Comparison of ENCODE assay signal across 19 cellular contexts in the genomic region with DNA sequence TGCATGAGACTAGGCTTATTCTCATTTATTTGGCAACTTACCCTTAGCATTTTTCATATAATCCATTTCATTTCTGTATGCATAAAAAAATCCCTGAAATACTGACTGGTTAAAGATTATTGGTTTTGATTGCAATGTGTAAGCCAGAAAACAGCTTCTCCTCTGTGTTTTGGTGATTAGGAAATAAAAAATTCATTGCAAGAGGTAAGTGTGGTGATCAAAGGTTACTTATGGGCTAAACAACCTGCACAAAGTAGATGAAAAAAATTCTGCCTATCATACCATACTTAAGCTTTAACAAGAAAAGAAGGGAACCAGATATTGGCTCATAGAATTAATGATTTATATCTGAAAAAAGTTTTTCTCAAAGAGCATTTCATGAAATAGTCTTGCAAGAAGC.
"Had no signal": no experiment of that assay in that cellular context is flagged by ENCODE, and none has a peak within 500 bp of the region (broad histone marks: within the 10 kb centered on the region; RNA-seq: fewer than 3 reads in every experiment).

No MANE protein-coding gene starts in this region.

- DNase-seq: KBM-7, MV-4-11, NCI-H1048, NCI-H1105, NCI-H1417, NCI-H1436 treated with DMSO at 0.1 percent for 48 hours, NCI-H1694, NCI-H1930, NCI-H2081, NCI-H2107, NCI-H2227 treated with DMSO at 0.1 percent for 48 hours, NCI-H524, NCI-H526 treated with DMSO at 0.1 percent for 48 hours, NCI-H748 treated with DMSO at 0.1 percent for 48 hours, SHP77 had no signal

- FAIRE-seq: HTR-8/SVneo, RCC 7860 had no signal

- H3K27ac ChIP-seq: HL-60, RWPE1 had no signal
